Comparison of ENCODE assay signal across 19 cellular contexts in genomic region chr13:113427562-113428468, GRCh38. TPM values are rescaled to one million over a fixed set of nuclear protein-coding genes. Genes with fewer than 3 reads are reported as not detected.
DNase-seq lines count a peak whose midpoint lies in the region; ATAC-seq and TF ChIP-seq lines count a peak whose summit lies in the region.
"Had no signal": no experiment of that assay in that cellular context is flagged by ENCODE, and none has a peak within 500 bp of the region (broad histone marks: within the 10 kb centered on the region; RNA-seq: fewer than 3 reads in every experiment).

No MANE protein-coding gene starts in this region.

- H3K36me3 ChIP-seq in BLaER1 treated with 17β-estradiol and CSF1 and Interleukin-3, amounts not matched to agents 10 nM and 100 nM: no peaks in the 10 kb centered on the region
- H3K36me3 ChIP-seq in endodermal cell (ENCODE audit: control insufficient read depth, insufficient read depth, low read length): no peaks in the 10 kb centered on the region
- no peaks in the 10 kb centered on the region for H3K36me3 ChIP-seq in effector memory CD4-positive, alpha-beta T cell (ENCODE audit: control insufficient read depth, insufficient read depth, low read length)

- H3K9me3 Mint-ChIP-seq in endodermal cell: no peaks in the 10 kb centered on the region
- no peaks in the 10 kb centered on the region for H3K9me3 Mint-ChIP-seq in nephron progenitor cell
- H3K9me3 Mint-ChIP-seq: activated B cell treated with CpG ODN at 0.5 μM for 24 hours, T-cell had no signal

- DNase-seq in endodermal cell (peak; percentile 43), nephron progenitor cell (no peak), T1000 (lab: John Stamatoyannopoulos, UW) (no peak)
- DNase-seq in effector memory CD4-positive, alpha-beta T cell: no peak
- DNase-seq: activated B cell treated with CpG ODN at 0.5 μM for 24 hours; activated CD8-positive, alpha-beta T cell treated with anti-CD3 and anti-CD28 coated beads, Interleukin-2, amount 10 ng/mL, durations not matched to agents 7 days and 5 days; central memory CD4-positive, alpha-beta T cell; NCI-H1436 treated with DMSO at 0.1 percent for 48 hours; NCI-H2227 treated with DMSO at 0.1 percent for 48 hours; small intestine; stimulated activated CD4-positive, alpha-beta T cell treated with anti-CD3 and anti-CD28 coated beads, Interleukin-4, amount 100 ng/mL, for 4 hours; stimulated activated CD8-positive, alpha-beta memory T cell treated with anti-CD3 and anti-CD28 coated beads, Interleukin-4, amount 100 ng/mL, for 48 hours; T-cell had no signal

- peak overlapping the region in 10 of 11 experiments; percentile 6 to 98 (median 91); a peak in 18 of 22 replicates for H3K4me2 ChIP-seq in BLaER1 treated with 17β-estradiol and CSF1 and Interleukin-3, amounts not matched to agents 10 nM and 100 nM

- peaks cover 0 to 65% (median 5%) of the 10 kb centered on the region in 11 experiments; a peak in 12 of 22 replicates for H3K27me3 ChIP-seq in BLaER1 treated with 17β-estradiol and CSF1 and Interleukin-3, amounts not matched to agents 10 nM and 100 nM
- no peaks in the 10 kb centered on the region for H3K27me3 ChIP-seq in endodermal cell (ENCODE audit: control insufficient read depth, insufficient read depth, low read length, poor library complexity, severe bottlenecking)
- H3K27me3 ChIP-seq in effector memory CD4-positive, alpha-beta T cell (replicated peaks; ENCODE audit: control insufficient read depth, insufficient read depth, low read length, poor library complexity, severe bottlenecking): no peaks in the 10 kb centered on the region
- H3K27me3 ChIP-seq: gastroesophageal sphincter had no signal

- no peak overlapping the region; a peak in 2 of 20 replicates for H3K4me3 ChIP-seq in BLaER1 treated with 17β-estradiol and CSF1 and Interleukin-3, amounts not matched to agents 10 nM and 100 nM
- no peak overlapping the region for H3K4me3 ChIP-seq in endodermal cell (ENCODE audit: low read length)
- H3K4me3 ChIP-seq in effector memory CD4-positive, alpha-beta T cell (ENCODE audit: insufficient read depth, low read depth, low read length, poor library complexity, severe bottlenecking): no peak overlapping the region
- H3K4me3 ChIP-seq: gastroesophageal sphincter had no signal

- H3K27me3 Mint-ChIP-seq in endodermal cell (ENCODE audit: insufficient read depth): no peaks in the 10 kb centered on the region
- H3K27me3 Mint-ChIP-seq in nephron progenitor cell (ENCODE audit: low read depth, poor library complexity): no peaks in the 10 kb centered on the region
- H3K27me3 Mint-ChIP-seq: activated B cell treated with CpG ODN at 0.5 μM for 24 hours, progenitor cell of endocrine pancreas, T-cell had no signal

- H4K20me1 ChIP-seq in BLaER1 treated with 17β-estradiol and CSF1 and Interleukin-3, amounts not matched to agents 10 nM and 100 nM: peaks cover 0 to 8% (median 0%) of the 10 kb centered on the region in 11 experiments; a peak in 3 of 22 replicates

- H3K27ac Mint-ChIP-seq in endodermal cell (peak overlapping the region; percentile 44), nephron progenitor cell (peak overlapping the region; percentile 91)
- H3K27ac Mint-ChIP-seq: activated B cell treated with CpG ODN at 0.5 μM for 24 hours; activated CD8-positive, alpha-beta T cell treated with anti-CD3 and anti-CD28 coated beads, Interleukin-2, amount 10 ng/mL, durations not matched to agents 7 days and 5 days; progenitor cell of endocrine pancreas; T-cell had no signal

- no peak for TF ChIP-seq RAD21 in Ishikawa (IDR thresholded peaks at IDR 0.05; ENCODE audit: low read depth)

- peaks cover 28 to 96% (median 88%) of the 10 kb centered on the region in 10 experiments for H3K4me1 ChIP-seq in BLaER1 treated with 17β-estradiol and CSF1 and Interleukin-3, amounts not matched to agents 10 nM and 100 nM
- no peaks in the 10 kb centered on the region for H3K4me1 ChIP-seq in endodermal cell (ENCODE audit: control insufficient read depth, insufficient read depth, low read length)
- no peaks in the 10 kb centered on the region for H3K4me1 ChIP-seq in effector memory CD4-positive, alpha-beta T cell (ENCODE audit: control insufficient read depth, insufficient read depth, low read length, poor library complexity, severe bottlenecking)

- ATAC-seq in HG03159 (IDR thresholded peaks at IDR 0.05; ENCODE audit: unreplicated experiment): no peak
- ATAC-seq in GM18517 (IDR thresholded peaks at IDR 0.05; ENCODE audit: unreplicated experiment): no peak
- ATAC-seq: activated CD8-positive, alpha-beta T cell treated with anti-CD3 and anti-CD28 coated beads, Interleukin-2, amount 10 ng/mL, durations not matched to agents 7 days and 5 days; gastroesophageal sphincter; T-cell had no signal

- H3K4me1 Mint-ChIP-seq in endodermal cell: no peaks in the 10 kb centered on the region
- H3K4me1 Mint-ChIP-seq in nephron progenitor cell: peaks cover 26% of the 10 kb centered on the region
- H3K4me1 Mint-ChIP-seq: activated B cell treated with CpG ODN at 0.5 μM for 24 hours, T-cell had no signal

- peaks cover 8% of the 10 kb centered on the region for H3K36me3 Mint-ChIP-seq in endodermal cell (ENCODE audit: low read depth)
- peaks cover 4% of the 10 kb centered on the region for H3K36me3 Mint-ChIP-seq in nephron progenitor cell (ENCODE audit: low read depth)

- peak overlapping the region in 4 of 11 experiments; percentile 72 to 79 (median 76); a peak in 6 of 22 replicates for H3K27ac ChIP-seq in BLaER1 treated with 17β-estradiol and CSF1 and Interleukin-3, amounts not matched to agents 10 nM and 100 nM
- no peak overlapping the region for H3K27ac ChIP-seq in endodermal cell (ENCODE audit: low read depth, low read length)
- no peak overlapping the region for H3K27ac ChIP-seq in effector memory CD4-positive, alpha-beta T cell (ENCODE audit: insufficient read depth, low read length, poor library complexity, severe bottlenecking)

- H3K9me3 ChIP-seq in BLaER1 treated with 17β-estradiol and CSF1 and Interleukin-3, amounts not matched to agents 10 nM and 100 nM (replicated peaks in 1 of 11): no peaks in the 10 kb centered on the region
- no peaks in the 10 kb centered on the region for H3K9me3 ChIP-seq in endodermal cell (ENCODE audit: control insufficient read depth, low read length)
- no peaks in the 10 kb centered on the region for H3K9me3 ChIP-seq in effector memory CD4-positive, alpha-beta T cell (ENCODE audit: control insufficient read depth, low read length)
- H3K9me3 ChIP-seq: gastroesophageal sphincter had no signal

- TF ChIP-seq EP300 in Ishikawa (IDR thresholded peaks at IDR 0.05; ENCODE audit: borderline replicate concordance): no peak

- H3K9ac ChIP-seq in BLaER1 treated with 17β-estradiol and CSF1 and Interleukin-3, amounts not matched to agents 10 nM and 100 nM: peak overlapping the region in 4 of 11 experiments; percentile 11 to 76 (median 56); a peak in 7 of 22 replicates
- H3K9ac ChIP-seq in endodermal cell (ENCODE audit: extremely low read depth, low read length, poor library complexity, severe bottlenecking): no peak overlapping the region

- WGBS in endodermal cell (ENCODE audit: insufficient coverage in 1 of 2, insufficient read length in 1 of 2), 2 experiments: 88 to 93% methylated on average over 26 to 31 of the region's 31 CpGs

- H3K4me3 Mint-ChIP-seq in endodermal cell: no peak overlapping the region
- no peak overlapping the region for H3K4me3 Mint-ChIP-seq in nephron progenitor cell
- H3K4me3 Mint-ChIP-seq: activated B cell treated with CpG ODN at 0.5 μM for 24 hours; activated CD8-positive, alpha-beta T cell treated with anti-CD3 and anti-CD28 coated beads, Interleukin-2, amount 10 ng/mL, durations not matched to agents 7 days and 5 days; T-cell had no signal

- no peak for TF ChIP-seq CTCF in endodermal cell (conservative IDR thresholded peaks at IDR 0.05)
- no peak for TF ChIP-seq CTCF in nephron progenitor cell (IDR thresholded peaks at IDR 0.05)

TF ChIP-seq in Ishikawa, 13 proteins besides CTCF, POLR2A, EP300 and RAD21:
- TF ChIP-seq REST (IDR thresholded peaks at IDR 0.05; ENCODE audit: low read depth): no peak
- TF ChIP-seq CREB1 (IDR thresholded peaks at IDR 0.05; ENCODE audit: low read depth): no peak
- no peak for TF ChIP-seq FOXM1 (IDR thresholded peaks at IDR 0.05; ENCODE audit: borderline replicate concordance, low read depth)
- TF ChIP-seq USF1 (IDR thresholded peaks at IDR 0.05): no peak
- no peak for TF ChIP-seq ZBTB7A (IDR thresholded peaks at IDR 0.05; ENCODE audit: low read depth)
- no peak for TF ChIP-seq EGR1 (IDR thresholded peaks at IDR 0.05)
- peak; percentile 53; the same call in 1 of the 2 replicates for TF ChIP-seq CEBPB (IDR thresholded peaks at IDR 0.05)
- TF ChIP-seq YY1 (IDR thresholded peaks at IDR 0.05; ENCODE audit: low read depth): no peak
TF ChIP-seq in Ishikawa: peak in this region for 1.

RNA-seq across cellular contexts. Expression of gene ADPRHL1, which starts 25.5 kb away (rescaled TPM):
- 1 to 10 TPM; 1.6 to 2.9 TPM for total RNA-seq in endodermal cell
- polyA plus RNA-seq in endodermal cell (2013, experiment 1 of 2): 2.7 TPM
- 3.2 TPM for polyA plus RNA-seq in endodermal cell (2013, experiment 2 of 2)
